Comparison of ENCODE assay signal across 10 cellular contexts in genomic region chr2:111157798-111158197, GRCh38. TPM values are rescaled to one million over a fixed set of nuclear protein-coding genes. Genes with fewer than 3 reads are reported as not detected.
DNase-seq lines count a peak whose midpoint lies in the region; ATAC-seq and TF ChIP-seq lines count a peak whose summit lies in the region.
"Had no signal": no experiment of that assay in that cellular context is flagged by ENCODE, and none has a peak within 500 bp of the region (broad histone marks: within the 10 kb centered on the region; RNA-seq: fewer than 3 reads in every experiment).

No MANE protein-coding gene starts in this region.

- peaks cover 52% of the 10 kb centered on the region for H3K4me1 Mint-ChIP-seq in activated CD8-positive, alpha-beta T cell treated with anti-CD3 and anti-CD28 coated beads for 36 hours (ENCODE audit: low read depth)
- peaks cover 39% of the 10 kb centered on the region for H3K4me1 Mint-ChIP-seq in endodermal cell

- peaks cover 15 to 20% of the 10 kb centered on the region in 2 donors for H3K4me1 ChIP-seq in thyroid gland
- peaks cover 12% of the 10 kb centered on the region for H3K4me1 ChIP-seq in endodermal cell (ENCODE audit: control insufficient read depth, insufficient read depth, low read length)

- no peak overlapping the region for H3K4me3 Mint-ChIP-seq in activated CD8-positive, alpha-beta T cell treated with anti-CD3 and anti-CD28 coated beads for 36 hours
- H3K4me3 Mint-ChIP-seq in endodermal cell, result no peak overlapping the region
- H3K4me3 Mint-ChIP-seq: activated CD4-positive, alpha-beta T cell treated with anti-CD3 and anti-CD28 coated beads, Interleukin-2, amount 10 ng/mL, durations not matched to agents 24 days and 14 days had no signal

- H3K9ac ChIP-seq in endodermal cell (ENCODE audit: extremely low read depth, low read length, poor library complexity, severe bottlenecking), result no peak overlapping the region

- no peak for TF ChIP-seq POLR2A in thyroid gland (IDR thresholded peaks at IDR 0.05)

- CTCF ChIA-PET in activated CD8-positive, alpha-beta T cell treated with anti-CD3 and anti-CD28 coated beads for 36 hours (lab: Charles Lee), result interaction anchor here (0.6 to 3.0 kb wide), 4 partner anchors 11 to 51 kb away, joined by 3 to 11 read pairs (median 4); no protein-coding TSS in a partner anchor

- no peaks in the 10 kb centered on the region for H3K27me3 Mint-ChIP-seq in activated CD8-positive, alpha-beta T cell treated with anti-CD3 and anti-CD28 coated beads for 36 hours
- H3K27me3 Mint-ChIP-seq in endodermal cell (ENCODE audit: insufficient read depth), result no peaks in the 10 kb centered on the region
- H3K27me3 Mint-ChIP-seq: activated CD4-positive, alpha-beta T cell treated with anti-CD3 and anti-CD28 coated beads, Interleukin-2, amount 10 ng/mL, durations not matched to agents 24 days and 14 days had no signal

- no peak overlapping the region for H3K27ac Mint-ChIP-seq in activated CD8-positive, alpha-beta T cell treated with anti-CD3 and anti-CD28 coated beads for 36 hours
- no peak overlapping the region for H3K27ac Mint-ChIP-seq in endodermal cell

- intact Hi-C loops in activated CD8-positive, alpha-beta T cell treated with anti-CD3 and anti-CD28 coated beads for 36 hours (cut with micrococcal nuclease), result no loop called here
- intact Hi-C loops in thyroid gland (cut with DNase I), result no loop called here

- POLR2A ChIA-PET in activated CD8-positive, alpha-beta T cell treated with anti-CD3 and anti-CD28 coated beads for 36 hours (lab: Charles Lee), result interaction anchor here (1.0 kb wide), 1 partner anchor 16 kb away, joined by 3 read pairs; no protein-coding TSS in a partner anchor

- H3K27ac ChIP-seq in thyroid gland (no peak overlapping the region), endodermal cell (ENCODE audit: low read depth, low read length) (no peak overlapping the region)
- H3K27ac ChIP-seq: cardiac muscle cell had no signal

- no peak overlapping the region for H3K4me3 ChIP-seq in thyroid gland (replicated peaks in 1 of 3)
- H3K4me3 ChIP-seq in endodermal cell (ENCODE audit: low read length), result no peak overlapping the region
- H3K4me3 ChIP-seq: cardiac muscle cell had no signal

- peak; percentile 10 for DNase-seq in activated CD8-positive, alpha-beta T cell treated with anti-CD3 and anti-CD28 coated beads for 36 hours
- DNase-seq in NCI-H2171 (lab: John Stamatoyannopoulos, UW) (no peak), DMS 273 (lab: John Stamatoyannopoulos, UW; ENCODE audit: unreplicated experiment) (no peak), thyroid gland (no peak), endodermal cell (no peak)
- DNase-seq: activated CD4-positive, alpha-beta T cell treated with anti-CD3 and anti-CD28 coated beads, Interleukin-2, amount 10 ng/mL, durations not matched to agents 24 days and 14 days had no signal

- 80 to 86% methylated on average over 2 of the region's 2 CpGs for WGBS in thyroid gland, 2 donors
- WGBS in endodermal cell (ENCODE audit: insufficient coverage in 1 of 2, insufficient read length in 1 of 2), 2 experiments, result 82% methylated on average over 2 of the region's 2 CpGs; no CpG with 5 or more reads in 1 of the 2 experiments

- ATAC-seq in GM19463 (IDR thresholded peaks at IDR 0.05; ENCODE audit: unreplicated experiment) (peak; percentile 66), HG03095 (IDR thresholded peaks at IDR 0.05; ENCODE audit: unreplicated experiment) (peak; percentile 40)
- ATAC-seq in activated CD8-positive, alpha-beta T cell treated with anti-CD3 and anti-CD28 coated beads for 36 hours, result peak; percentile 41

- peaks cover 0 to 10% of the 10 kb centered on the region in 2 donors for H3K36me3 ChIP-seq in thyroid gland
- peaks cover 29% of the 10 kb centered on the region for H3K36me3 ChIP-seq in endodermal cell (ENCODE audit: control insufficient read depth, insufficient read depth, low read length)

- H3K27me3 ChIP-seq in thyroid gland, result no peaks in the 10 kb centered on the region
- H3K27me3 ChIP-seq in endodermal cell (ENCODE audit: control insufficient read depth, insufficient read depth, low read length, poor library complexity, severe bottlenecking), result no peaks in the 10 kb centered on the region
- H3K27me3 ChIP-seq: cardiac muscle cell had no signal

- no peaks in the 10 kb centered on the region for H3K9me3 Mint-ChIP-seq in activated CD8-positive, alpha-beta T cell treated with anti-CD3 and anti-CD28 coated beads for 36 hours
- H3K9me3 Mint-ChIP-seq in endodermal cell, result no peaks in the 10 kb centered on the region
- H3K9me3 Mint-ChIP-seq: activated CD4-positive, alpha-beta T cell treated with anti-CD3 and anti-CD28 coated beads, Interleukin-2, amount 10 ng/mL, durations not matched to agents 24 days and 14 days had no signal

- no peaks in the 10 kb centered on the region for H3K9me3 ChIP-seq in thyroid gland
- no peaks in the 10 kb centered on the region for H3K9me3 ChIP-seq in endodermal cell (ENCODE audit: control insufficient read depth, low read length)

- 0 out of 2 replicates have a peak, but pooled peaks have one; percentile 6 for TF ChIP-seq CTCF in GM12874 (IDR thresholded peaks at IDR 0.05; ENCODE audit: insufficient read depth, low read depth, low read length)
- TF ChIP-seq CTCF in activated CD8-positive, alpha-beta T cell treated with anti-CD3 and anti-CD28 coated beads for 36 hours (IDR thresholded peaks at IDR 0.05), result no peak
- TF ChIP-seq CTCF in thyroid gland (IDR thresholded peaks at IDR 0.05), result no peak
- TF ChIP-seq CTCF in endodermal cell (conservative IDR thresholded peaks at IDR 0.05), result no peak

- peaks cover 66% of the 10 kb centered on the region for H3K36me3 Mint-ChIP-seq in activated CD8-positive, alpha-beta T cell treated with anti-CD3 and anti-CD28 coated beads for 36 hours (ENCODE audit: low read depth)
- peaks cover 49% of the 10 kb centered on the region for H3K36me3 Mint-ChIP-seq in endodermal cell (ENCODE audit: low read depth)

RNA-seq across cellular contexts. Expression of gene BCL2L11, which starts 37.1 kb away (rescaled TPM):
- total RNA-seq in activated CD8-positive, alpha-beta T cell treated with anti-CD3 and anti-CD28 coated beads for 36 hours, result 10 to 100 TPM; 19.8 to 22.6 TPM
- total RNA-seq in thyroid gland (10 to 100 TPM; 48.4 to 90.6 (median 62.4) TPM), endodermal cell (10 to 100 TPM; 16.7 to 21.0 TPM)
- 18.3 TPM for polyA plus RNA-seq in endodermal cell (2013, experiment 1 of 2)
- polyA plus RNA-seq in endodermal cell (2013, experiment 2 of 2), result 21.4 TPM
